Comparison of ENCODE assay signal across 1 cellular context in genomic region chr14:96797188-96797942, GRCh38.
TF ChIP-seq lines count a peak whose summit lies in the region.

TSS of gene VRK1 (plus strand) at chr14:96797382. CDS start at chr14:96833472, 36,090 bp downstream.

TF ChIP-seq in K562, 482 proteins besides CTCF, POLR2A, EP300 and RAD21 (continued from another document and continues in another):
- TF ChIP-seq, protein P1, sequence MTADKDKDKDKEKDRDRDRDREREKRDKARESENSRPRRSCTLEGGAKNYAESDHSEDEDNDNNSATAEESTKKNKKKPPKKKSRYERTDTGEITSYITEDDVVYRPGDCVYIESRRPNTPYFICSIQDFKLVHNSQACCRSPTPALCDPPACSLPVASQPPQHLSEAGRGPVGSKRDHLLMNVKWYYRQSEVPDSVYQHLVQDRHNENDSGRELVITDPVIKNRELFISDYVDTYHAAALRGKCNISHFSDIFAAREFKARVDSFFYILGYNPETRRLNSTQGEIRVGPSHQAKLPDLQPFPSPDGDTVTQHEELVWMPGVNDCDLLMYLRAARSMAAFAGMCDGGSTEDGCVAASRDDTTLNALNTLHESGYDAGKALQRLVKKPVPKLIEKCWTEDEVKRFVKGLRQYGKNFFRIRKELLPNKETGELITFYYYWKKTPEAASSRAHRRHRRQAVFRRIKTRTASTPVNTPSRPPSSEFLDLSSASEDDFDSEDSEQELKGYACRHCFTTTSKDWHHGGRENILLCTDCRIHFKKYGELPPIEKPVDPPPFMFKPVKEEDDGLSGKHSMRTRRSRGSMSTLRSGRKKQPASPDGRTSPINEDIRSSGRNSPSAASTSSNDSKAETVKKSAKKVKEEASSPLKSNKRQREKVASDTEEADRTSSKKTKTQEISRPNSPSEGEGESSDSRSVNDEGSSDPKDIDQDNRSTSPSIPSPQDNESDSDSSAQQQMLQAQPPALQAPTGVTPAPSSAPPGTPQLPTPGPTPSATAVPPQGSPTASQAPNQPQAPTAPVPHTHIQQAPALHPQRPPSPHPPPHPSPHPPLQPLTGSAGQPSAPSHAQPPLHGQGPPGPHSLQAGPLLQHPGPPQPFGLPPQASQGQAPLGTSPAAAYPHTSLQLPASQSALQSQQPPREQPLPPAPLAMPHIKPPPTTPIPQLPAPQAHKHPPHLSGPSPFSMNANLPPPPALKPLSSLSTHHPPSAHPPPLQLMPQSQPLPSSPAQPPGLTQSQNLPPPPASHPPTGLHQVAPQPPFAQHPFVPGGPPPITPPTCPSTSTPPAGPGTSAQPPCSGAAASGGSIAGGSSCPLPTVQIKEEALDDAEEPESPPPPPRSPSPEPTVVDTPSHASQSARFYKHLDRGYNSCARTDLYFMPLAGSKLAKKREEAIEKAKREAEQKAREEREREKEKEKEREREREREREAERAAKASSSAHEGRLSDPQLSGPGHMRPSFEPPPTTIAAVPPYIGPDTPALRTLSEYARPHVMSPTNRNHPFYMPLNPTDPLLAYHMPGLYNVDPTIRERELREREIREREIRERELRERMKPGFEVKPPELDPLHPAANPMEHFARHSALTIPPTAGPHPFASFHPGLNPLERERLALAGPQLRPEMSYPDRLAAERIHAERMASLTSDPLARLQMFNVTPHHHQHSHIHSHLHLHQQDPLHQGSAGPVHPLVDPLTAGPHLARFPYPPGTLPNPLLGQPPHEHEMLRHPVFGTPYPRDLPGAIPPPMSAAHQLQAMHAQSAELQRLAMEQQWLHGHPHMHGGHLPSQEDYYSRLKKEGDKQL (CRISPR knock-in tag; IDR thresholded peaks at IDR 0.05; ENCODE audit: borderline replicate concordance): no peak
- TF ChIP-seq PHF8 (IDR thresholded peaks at IDR 0.05; ENCODE audit: borderline replicate concordance, low read length) (peak; percentile 80; the same call in 1 of the 2 replicates), PCBP2 (IDR thresholded peaks at IDR 0.05; ENCODE audit: low read depth, low read length, poor library complexity, severe bottlenecking) (no peak), ZNF644 (tag; IDR thresholded peaks at IDR 0.05; ENCODE audit: low read depth) (no peak; the same call in 1 of the 2 replicates), CREBBP (IDR thresholded peaks at IDR 0.05; ENCODE audit: low read depth, low read length) (no peak), ZNF133 (CRISPR knock-in tag; IDR thresholded peaks at IDR 0.05) (no peak), ZNF717 (CRISPR knock-in tag; IDR thresholded peaks at IDR 0.05) (no peak), ZNF24 (IDR thresholded peaks at IDR 0.05) (peak; percentile 21; the same call in 1 of the 2 replicates), MECOM (CRISPR knock-in tag; IDR thresholded peaks at IDR 0.05) (no peak), BRF1 (IDR thresholded peaks at IDR 0.05; ENCODE audit: borderline replicate concordance, extremely low read depth, insufficient read length) (no peak), ZBTB49 (CRISPR knock-in tag; IDR thresholded peaks at IDR 0.05; ENCODE audit: borderline replicate concordance) (no peak), POLR2H (tag; IDR thresholded peaks at IDR 0.05; ENCODE audit: low read depth) (peak; percentile 76), U2AF2 (optimal IDR thresholded peaks at IDR 0.05; ENCODE audit: low read depth, low read length) (no peak), ZFPM2 (CRISPR knock-in tag; IDR thresholded peaks at IDR 0.05) (no peak), GATA2 (CRISPR knock-in tag; IDR thresholded peaks at IDR 0.05) (no peak), CBFA2T2 (conservative IDR thresholded peaks at IDR 0.05) (no peak), ELF4 (CRISPR knock-in tag; IDR thresholded peaks at IDR 0.05) (no peak), ZNF184 (CRISPR knock-in tag; IDR thresholded peaks at IDR 0.05) (no peak), BCL6 (CRISPR knock-in tag; IDR thresholded peaks at IDR 0.05) (no peak), BCOR (IDR thresholded peaks at IDR 0.05) (no peak), ZNF57 (CRISPR knock-in tag; IDR thresholded peaks at IDR 0.05) (no peak), HIVEP1 (CRISPR knock-in tag; IDR thresholded peaks at IDR 0.05) (no peak), ZNF224 (CRISPR knock-in tag; IDR thresholded peaks at IDR 0.05) (no peak), ERF (CRISPR knock-in tag; IDR thresholded peaks at IDR 0.05) (no peak), ZNF3 (CRISPR knock-in tag; IDR thresholded peaks at IDR 0.05) (no peak), TAL1 (IDR thresholded peaks at IDR 0.05) (no peak), LEF1 (IDR thresholded peaks at IDR 0.05) (no peak), ZBTB33 (CRISPR knock-in tag; IDR thresholded peaks at IDR 0.05) (no peak), FOXP1 (CRISPR knock-in tag; IDR thresholded peaks at IDR 0.05) (no peak), ZKSCAN3 (CRISPR knock-in tag; IDR thresholded peaks at IDR 0.05) (no peak), MYC (IDR thresholded peaks at IDR 0.05; ENCODE audit: low read depth, low read length) (peak; percentile 70), MYC (CRISPR knock-in tag; IDR thresholded peaks at IDR 0.05; ENCODE audit: borderline replicate concordance, low read depth) (no peak)
- TF ChIP-seq, protein P2, sequence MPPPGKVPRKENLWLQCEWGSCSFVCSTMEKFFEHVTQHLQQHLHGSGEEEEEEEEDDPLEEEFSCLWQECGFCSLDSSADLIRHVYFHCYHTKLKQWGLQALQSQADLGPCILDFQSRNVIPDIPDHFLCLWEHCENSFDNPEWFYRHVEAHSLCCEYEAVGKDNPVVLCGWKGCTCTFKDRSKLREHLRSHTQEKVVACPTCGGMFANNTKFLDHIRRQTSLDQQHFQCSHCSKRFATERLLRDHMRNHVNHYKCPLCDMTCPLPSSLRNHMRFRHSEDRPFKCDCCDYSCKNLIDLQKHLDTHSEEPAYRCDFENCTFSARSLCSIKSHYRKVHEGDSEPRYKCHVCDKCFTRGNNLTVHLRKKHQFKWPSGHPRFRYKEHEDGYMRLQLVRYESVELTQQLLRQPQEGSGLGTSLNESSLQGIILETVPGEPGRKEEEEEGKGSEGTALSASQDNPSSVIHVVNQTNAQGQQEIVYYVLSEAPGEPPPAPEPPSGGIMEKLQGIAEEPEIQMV (tag; conservative IDR thresholded peaks at IDR 0.05; ENCODE audit: low read depth): no peak
- TF ChIP-seq, protein P3, sequence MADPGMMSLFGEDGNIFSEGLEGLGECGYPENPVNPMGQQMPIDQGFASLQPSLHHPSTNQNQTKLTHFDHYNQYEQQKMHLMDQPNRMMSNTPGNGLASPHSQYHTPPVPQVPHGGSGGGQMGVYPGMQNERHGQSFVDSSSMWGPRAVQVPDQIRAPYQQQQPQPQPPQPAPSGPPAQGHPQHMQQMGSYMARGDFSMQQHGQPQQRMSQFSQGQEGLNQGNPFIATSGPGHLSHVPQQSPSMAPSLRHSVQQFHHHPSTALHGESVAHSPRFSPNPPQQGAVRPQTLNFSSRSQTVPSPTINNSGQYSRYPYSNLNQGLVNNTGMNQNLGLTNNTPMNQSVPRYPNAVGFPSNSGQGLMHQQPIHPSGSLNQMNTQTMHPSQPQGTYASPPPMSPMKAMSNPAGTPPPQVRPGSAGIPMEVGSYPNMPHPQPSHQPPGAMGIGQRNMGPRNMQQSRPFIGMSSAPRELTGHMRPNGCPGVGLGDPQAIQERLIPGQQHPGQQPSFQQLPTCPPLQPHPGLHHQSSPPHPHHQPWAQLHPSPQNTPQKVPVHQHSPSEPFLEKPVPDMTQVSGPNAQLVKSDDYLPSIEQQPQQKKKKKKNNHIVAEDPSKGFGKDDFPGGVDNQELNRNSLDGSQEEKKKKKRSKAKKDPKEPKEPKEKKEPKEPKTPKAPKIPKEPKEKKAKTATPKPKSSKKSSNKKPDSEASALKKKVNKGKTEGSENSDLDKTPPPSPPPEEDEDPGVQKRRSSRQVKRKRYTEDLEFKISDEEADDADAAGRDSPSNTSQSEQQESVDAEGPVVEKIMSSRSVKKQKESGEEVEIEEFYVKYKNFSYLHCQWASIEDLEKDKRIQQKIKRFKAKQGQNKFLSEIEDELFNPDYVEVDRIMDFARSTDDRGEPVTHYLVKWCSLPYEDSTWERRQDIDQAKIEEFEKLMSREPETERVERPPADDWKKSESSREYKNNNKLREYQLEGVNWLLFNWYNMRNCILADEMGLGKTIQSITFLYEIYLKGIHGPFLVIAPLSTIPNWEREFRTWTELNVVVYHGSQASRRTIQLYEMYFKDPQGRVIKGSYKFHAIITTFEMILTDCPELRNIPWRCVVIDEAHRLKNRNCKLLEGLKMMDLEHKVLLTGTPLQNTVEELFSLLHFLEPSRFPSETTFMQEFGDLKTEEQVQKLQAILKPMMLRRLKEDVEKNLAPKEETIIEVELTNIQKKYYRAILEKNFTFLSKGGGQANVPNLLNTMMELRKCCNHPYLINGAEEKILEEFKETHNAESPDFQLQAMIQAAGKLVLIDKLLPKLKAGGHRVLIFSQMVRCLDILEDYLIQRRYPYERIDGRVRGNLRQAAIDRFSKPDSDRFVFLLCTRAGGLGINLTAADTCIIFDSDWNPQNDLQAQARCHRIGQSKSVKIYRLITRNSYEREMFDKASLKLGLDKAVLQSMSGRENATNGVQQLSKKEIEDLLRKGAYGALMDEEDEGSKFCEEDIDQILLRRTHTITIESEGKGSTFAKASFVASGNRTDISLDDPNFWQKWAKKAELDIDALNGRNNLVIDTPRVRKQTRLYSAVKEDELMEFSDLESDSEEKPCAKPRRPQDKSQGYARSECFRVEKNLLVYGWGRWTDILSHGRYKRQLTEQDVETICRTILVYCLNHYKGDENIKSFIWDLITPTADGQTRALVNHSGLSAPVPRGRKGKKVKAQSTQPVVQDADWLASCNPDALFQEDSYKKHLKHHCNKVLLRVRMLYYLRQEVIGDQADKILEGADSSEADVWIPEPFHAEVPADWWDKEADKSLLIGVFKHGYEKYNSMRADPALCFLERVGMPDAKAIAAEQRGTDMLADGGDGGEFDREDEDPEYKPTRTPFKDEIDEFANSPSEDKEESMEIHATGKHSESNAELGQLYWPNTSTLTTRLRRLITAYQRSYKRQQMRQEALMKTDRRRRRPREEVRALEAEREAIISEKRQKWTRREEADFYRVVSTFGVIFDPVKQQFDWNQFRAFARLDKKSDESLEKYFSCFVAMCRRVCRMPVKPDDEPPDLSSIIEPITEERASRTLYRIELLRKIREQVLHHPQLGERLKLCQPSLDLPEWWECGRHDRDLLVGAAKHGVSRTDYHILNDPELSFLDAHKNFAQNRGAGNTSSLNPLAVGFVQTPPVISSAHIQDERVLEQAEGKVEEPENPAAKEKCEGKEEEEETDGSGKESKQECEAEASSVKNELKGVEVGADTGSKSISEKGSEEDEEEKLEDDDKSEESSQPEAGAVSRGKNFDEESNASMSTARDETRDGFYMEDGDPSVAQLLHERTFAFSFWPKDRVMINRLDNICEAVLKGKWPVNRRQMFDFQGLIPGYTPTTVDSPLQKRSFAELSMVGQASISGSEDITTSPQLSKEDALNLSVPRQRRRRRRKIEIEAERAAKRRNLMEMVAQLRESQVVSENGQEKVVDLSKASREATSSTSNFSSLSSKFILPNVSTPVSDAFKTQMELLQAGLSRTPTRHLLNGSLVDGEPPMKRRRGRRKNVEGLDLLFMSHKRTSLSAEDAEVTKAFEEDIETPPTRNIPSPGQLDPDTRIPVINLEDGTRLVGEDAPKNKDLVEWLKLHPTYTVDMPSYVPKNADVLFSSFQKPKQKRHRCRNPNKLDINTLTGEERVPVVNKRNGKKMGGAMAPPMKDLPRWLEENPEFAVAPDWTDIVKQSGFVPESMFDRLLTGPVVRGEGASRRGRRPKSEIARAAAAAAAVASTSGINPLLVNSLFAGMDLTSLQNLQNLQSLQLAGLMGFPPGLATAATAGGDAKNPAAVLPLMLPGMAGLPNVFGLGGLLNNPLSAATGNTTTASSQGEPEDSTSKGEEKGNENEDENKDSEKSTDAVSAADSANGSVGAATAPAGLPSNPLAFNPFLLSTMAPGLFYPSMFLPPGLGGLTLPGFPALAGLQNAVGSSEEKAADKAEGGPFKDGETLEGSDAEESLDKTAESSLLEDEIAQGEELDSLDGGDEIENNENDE (IDR thresholded peaks at IDR 0.05; ENCODE audit: low read depth, low read length): no peak
- TF ChIP-seq, protein P4, sequence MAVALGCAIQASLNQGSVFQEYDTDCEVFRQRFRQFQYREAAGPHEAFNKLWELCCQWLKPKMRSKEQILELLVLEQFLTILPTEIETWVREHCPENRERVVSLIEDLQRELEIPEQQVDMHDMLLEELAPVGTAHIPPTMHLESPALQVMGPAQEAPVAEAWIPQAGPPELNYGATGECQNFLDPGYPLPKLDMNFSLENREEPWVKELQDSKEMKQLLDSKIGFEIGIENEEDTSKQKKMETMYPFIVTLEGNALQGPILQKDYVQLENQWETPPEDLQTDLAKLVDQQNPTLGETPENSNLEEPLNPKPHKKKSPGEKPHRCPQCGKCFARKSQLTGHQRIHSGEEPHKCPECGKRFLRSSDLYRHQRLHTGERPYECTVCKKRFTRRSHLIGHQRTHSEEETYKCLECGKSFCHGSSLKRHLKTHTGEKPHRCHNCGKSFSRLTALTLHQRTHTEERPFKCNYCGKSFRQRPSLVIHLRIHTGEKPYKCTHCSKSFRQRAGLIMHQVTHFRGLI (CRISPR knock-in tag; IDR thresholded peaks at IDR 0.05): no peak
- TF ChIP-seq, protein P5, sequence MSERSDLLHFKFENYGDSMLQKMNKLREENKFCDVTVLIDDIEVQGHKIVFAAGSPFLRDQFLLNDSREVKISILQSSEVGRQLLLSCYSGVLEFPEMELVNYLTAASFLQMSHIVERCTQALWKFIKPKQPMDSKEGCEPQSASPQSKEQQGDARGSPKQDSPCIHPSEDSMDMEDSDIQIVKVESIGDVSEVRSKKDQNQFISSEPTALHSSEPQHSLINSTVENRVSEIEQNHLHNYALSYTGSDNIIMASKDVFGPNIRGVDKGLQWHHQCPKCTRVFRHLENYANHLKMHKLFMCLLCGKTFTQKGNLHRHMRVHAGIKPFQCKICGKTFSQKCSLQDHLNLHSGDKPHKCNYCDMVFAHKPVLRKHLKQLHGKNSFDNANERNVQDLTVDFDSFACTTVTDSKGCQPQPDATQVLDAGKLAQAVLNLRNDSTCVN (CRISPR knock-in tag; IDR thresholded peaks at IDR 0.05): no peak
